Comparison of ENCODE assay signal across 18 cellular contexts in genomic region chr6:17850281-17850680, GRCh38.
DNase-seq lines count a peak whose midpoint lies in the region; ATAC-seq, FAIRE-seq and TF ChIP-seq lines count a peak whose summit lies in the region.
"Had no signal": no experiment of that assay in that cellular context is flagged by ENCODE, and none has a peak within 500 bp of the region (broad histone marks: within the 10 kb centered on the region; RNA-seq: fewer than 3 reads in every experiment).

No MANE protein-coding gene starts in this region.

- DNase-seq in SK-N-SH (no peak), endothelial cell of umbilical vein (ENCODE audit: low read depth, low spot score) (no peak), osteoblast (ENCODE audit: insufficient read length, low spot score, missing footprints) (no peak), aorta (no peak), colonic mucosa (no peak), UCSD-AML1 (lab: John Stamatoyannopoulos, UW; ENCODE audit: unreplicated experiment) (no peak)
- DNase-seq: 8988T; AML-193; Caco-2; CD8-positive, alpha-beta memory T cell; DND-41; GDM1; GM23248 had no signal

- H3K79me2 ChIP-seq in SK-N-SH (ENCODE audit: insufficient read depth) (no peaks in the 10 kb centered on the region), endothelial cell of umbilical vein (ENCODE audit: control insufficient read depth, insufficient read depth, low read length) (peaks cover 5% of the 10 kb centered on the region), osteoblast (ENCODE audit: insufficient read depth, low read length) (peaks cover 2% of the 10 kb centered on the region)

- no peaks in the 10 kb centered on the region for H3K9me3 ChIP-seq in SK-N-SH
- H3K9me3 ChIP-seq in endothelial cell of umbilical vein (replicated peaks; ENCODE audit: control insufficient read depth, insufficient read depth, low read length), result no peaks in the 10 kb centered on the region
- no peaks in the 10 kb centered on the region for H3K9me3 ChIP-seq in osteoblast (ENCODE audit: low read depth, low read length)
- H3K9me3 ChIP-seq in aorta (ENCODE audit: control insufficient read depth, low read length), result no peaks in the 10 kb centered on the region
- no peaks in the 10 kb centered on the region for H3K9me3 ChIP-seq in colonic mucosa
- H3K9me3 ChIP-seq: BLaER1, Caco-2 had no signal

- no peak overlapping the region for H2AFZ ChIP-seq in SK-N-SH (ENCODE audit: low read depth)
- no peak overlapping the region for H2AFZ ChIP-seq in endothelial cell of umbilical vein (ENCODE audit: low read depth, low read length)
- no peak overlapping the region for H2AFZ ChIP-seq in osteoblast (ENCODE audit: low read length)
- H2AFZ ChIP-seq: GM23248 had no signal

- intact Hi-C loops in endothelial cell of umbilical vein (cut with micrococcal nuclease), result loop anchor here (2.0 kb wide), 1 partner anchor 137 kb away; the partner anchor contains the start of gene KIF13A
- intact Hi-C loops in aorta (cut with DNase I), result loop anchor here in 1 of 2 donors (5.0 to 10.0 kb wide), 2 partner anchors 137 to 195 kb away; partner anchors contain the start of gene KIF13A
- intact Hi-C loops in colonic mucosa (cut with DNase I), result no loop called here

- TF ChIP-seq EP300 in SK-N-SH (IDR thresholded peaks at IDR 0.05; ENCODE audit: borderline replicate concordance in 1 of 2, low read depth in 1 of 2, low read length in 1 of 2), result no peak

- BruUV-seq in endothelial cell of umbilical vein (replicated peaks; lab: Mats Ljungman, UMichigan), result no TSS peak

- 99% methylated on average over 5 of the region's 5 CpGs for WGBS in SK-N-SH (ENCODE audit: low lambda C conversion rate)
- WGBS in aorta, 2 donors, result 94 to 95% methylated on average over 5 of the region's 5 CpGs

- dilution Hi-C loops in endothelial cell of umbilical vein (cut with MboI; ENCODE audit: extremely low pct_ligation_motif_present, low sequenced_read_pairs), result no loop called here

- H3F3A ChIP-seq in SK-N-SH (replicated peaks; ENCODE audit: insufficient read depth), result peaks cover 25% of the 10 kb centered on the region

- H4K20me1 ChIP-seq in SK-N-SH (ENCODE audit: insufficient read depth), result no peaks in the 10 kb centered on the region; the same call in 1 of the 2 replicates
- no peaks in the 10 kb centered on the region for H4K20me1 ChIP-seq in endothelial cell of umbilical vein (replicated peaks; ENCODE audit: control insufficient read depth, extremely low read depth, insufficient read depth, low read length)
- H4K20me1 ChIP-seq in osteoblast (ENCODE audit: insufficient read depth, low read length), result no peaks in the 10 kb centered on the region
- H4K20me1 ChIP-seq: BLaER1 had no signal

- TF ChIP-seq CTCF in SK-N-SH (IDR thresholded peaks at IDR 0.05) (no peak), endothelial cell of umbilical vein (IDR thresholded peaks at IDR 0.05; ENCODE audit: extremely low read depth in 1 of 2, insufficient read depth in 1 of 2, low read depth in 1 of 2, low read length in 2 of 2) (no peak), osteoblast (IDR thresholded peaks at IDR 0.05; ENCODE audit: extremely low read depth, low read depth, low read length) (no peak), colonic mucosa (IDR thresholded peaks at IDR 0.05) (no peak)

- no peak for FAIRE-seq in endothelial cell of umbilical vein (lab: Jason Lieb, UNC)
- FAIRE-seq: H54 had no signal

- H3K27me3 ChIP-seq in SK-N-SH (ENCODE audit: insufficient read depth) (no peaks in the 10 kb centered on the region), endothelial cell of umbilical vein (ENCODE audit: control insufficient read depth in 2 of 2, insufficient read depth in 2 of 2, low read length in 2 of 2) (no peaks in the 10 kb centered on the region), osteoblast (ENCODE audit: insufficient read depth, low read length) (no peaks in the 10 kb centered on the region), aorta (ENCODE audit: control insufficient read depth in 1 of 2, insufficient read depth in 2 of 2, low read length in 1 of 2) (no peaks in the 10 kb centered on the region), colonic mucosa (no peaks in the 10 kb centered on the region)
- H3K27me3 ChIP-seq: BLaER1 had no signal

- CTCF ChIA-PET in SK-N-SH (lab: Yijun Ruan, JAX) (no interaction called here), endothelial cell of umbilical vein (lab: Charles Lee) (no interaction called here)

- ATAC-seq in SK-N-SH treated with all-trans-retinoic acid at 6 μM for 48 hours (no peak), aorta (ENCODE audit: low FRiP score) (no peak)
- ATAC-seq in activated CD4-positive, CD25-positive, alpha-beta regulatory T cell treated with anti-CD3 and anti-CD28 coated beads, Interleukin-2, amount 50 U/mL, for 24 hours, result no peak
- ATAC-seq: HCT116 had no signal

- TF ChIP-seq RAD21 in SK-N-SH (IDR thresholded peaks at IDR 0.05; ENCODE audit: low read length), result no peak

- peaks cover 0 to 16% of the 10 kb centered on the region in 2 experiments; a peak in 1 of 4 replicates for H3K4me1 ChIP-seq in SK-N-SH (ENCODE audit: control insufficient read depth in 1 of 2, insufficient read depth in 2 of 2, low read depth in 1 of 2, low read length in 1 of 2)
- peaks cover 50% of the 10 kb centered on the region for H3K4me1 ChIP-seq in endothelial cell of umbilical vein (ENCODE audit: control insufficient read depth, extremely low read depth, insufficient read depth, low read length)
- H3K4me1 ChIP-seq in osteoblast (ENCODE audit: insufficient read depth, low read length), result peaks cover 19% of the 10 kb centered on the region
- peaks cover 3 to 4% of the 10 kb centered on the region in 2 donors for H3K4me1 ChIP-seq in aorta (ENCODE audit: control insufficient read depth in 1 of 2, insufficient read depth in 2 of 2, low read length in 2 of 2)
- H3K4me1 ChIP-seq in colonic mucosa, result no peaks in the 10 kb centered on the region

- no peak for TF ChIP-seq POLR2A in endothelial cell of umbilical vein (IDR thresholded peaks at IDR 0.05; ENCODE audit: low read depth, low read length)

- H3K36me3 ChIP-seq in SK-N-SH (replicated peaks in 1 of 2; ENCODE audit: control insufficient read depth in 1 of 2, insufficient read depth in 2 of 2, low read length in 1 of 2) (peaks cover 21 to 23% of the 10 kb centered on the region in 2 experiments), endothelial cell of umbilical vein (ENCODE audit: control insufficient read depth in 2 of 2, extremely low read depth in 1 of 2, insufficient read depth in 2 of 2, low read length in 2 of 2) (peaks cover 0 to 2% of the 10 kb centered on the region in 2 experiments), osteoblast (ENCODE audit: insufficient read depth, low read length) (peaks cover 37% of the 10 kb centered on the region), aorta (ENCODE audit: control insufficient read depth in 1 of 2, insufficient read depth in 2 of 2, low read length in 1 of 2) (peaks cover 0 to 8% of the 10 kb centered on the region in 2 donors), colonic mucosa (no peaks in the 10 kb centered on the region)

- no peaks in the 10 kb centered on the region for H3K9me2 ChIP-seq in SK-N-SH

- H3K27ac ChIP-seq in SK-N-SH (ENCODE audit: low read depth in 2 of 2, low read length in 1 of 2) (peak overlapping the region; percentile 58 to 96; a peak in 3 of 4 replicates), endothelial cell of umbilical vein (ENCODE audit: insufficient read depth, low read depth, low read length) (peak overlapping the region; percentile 93), osteoblast (ENCODE audit: low read depth, low read length) (peak overlapping the region; percentile 89), aorta (ENCODE audit: low read depth in 1 of 2, low read length in 2 of 2) (peak overlapping the region; percentile 12 to 74), colonic mucosa (no peak overlapping the region)
- H3K27ac ChIP-seq: BLaER1 had no signal

- no peak overlapping the region for H3K9ac ChIP-seq in SK-N-SH
- no peak overlapping the region for H3K9ac ChIP-seq in endothelial cell of umbilical vein (replicated peaks; ENCODE audit: extremely low read depth, insufficient read depth, low read length)
- H3K9ac ChIP-seq in colonic mucosa (ENCODE audit: low read depth in 2 of 2, low read length in 2 of 2), result no peak overlapping the region
- H3K9ac ChIP-seq: BLaER1 had no signal

- H3K4me2 ChIP-seq in SK-N-SH, result no peak overlapping the region
- no peak overlapping the region for H3K4me2 ChIP-seq in endothelial cell of umbilical vein (ENCODE audit: insufficient read depth, low read length)
- H3K4me2 ChIP-seq in osteoblast (ENCODE audit: insufficient read depth, low read length), result no peak overlapping the region
- H3K4me2 ChIP-seq: BLaER1 had no signal

- H3K4me3 ChIP-seq in SK-N-SH (ENCODE audit: low read depth in 2 of 2, low read length in 1 of 2) (no peak overlapping the region), endothelial cell of umbilical vein (replicated peaks in 1 of 3; ENCODE audit: insufficient read depth in 1 of 3, low read depth in 1 of 3, low read length in 3 of 3) (no peak overlapping the region), osteoblast (ENCODE audit: insufficient read depth, low read length) (no peak overlapping the region), aorta (ENCODE audit: low read length in 2 of 2) (no peak overlapping the region), colonic mucosa (no peak overlapping the region)
- H3K4me3 ChIP-seq: BLaER1, GM23248 had no signal

- no peaks in the 10 kb centered on the region for H3K9me1 ChIP-seq in endothelial cell of umbilical vein (replicated peaks; ENCODE audit: control insufficient read depth, extremely low read depth, insufficient read depth, low read length)

- POLR2A ChIA-PET in SK-N-SH (lab: Yijun Ruan, JAX), result no interaction called here
- POLR2A ChIA-PET in endothelial cell of umbilical vein (lab: Charles Lee), result interaction anchor here (0.6 kb wide), 1 partner anchor 261 kb away, joined by 4 read pairs; no protein-coding TSS in a partner anchor

TF ChIP-seq in SK-N-SH, 30 proteins besides CTCF, POLR2A, EP300 and RAD21 (continues in another document):
- TF ChIP-seq YY1 (IDR thresholded peaks at IDR 0.05; ENCODE audit: low read depth), result no peak
- no peak for TF ChIP-seq POLR2AphosphoS5 (IDR thresholded peaks at IDR 0.05; ENCODE audit: low read depth, low read length)
- TF ChIP-seq GABPA (IDR thresholded peaks at IDR 0.05; ENCODE audit: low read depth), result no peak

TF ChIP-seq in SK-N-SH treated with all-trans-retinoic acid at 6 μM for 48 hours, 23 proteins besides CTCF, POLR2A, EP300 and RAD21 (continues in another document):
- TF ChIP-seq ZFP30 (CRISPR knock-in tag; IDR thresholded peaks at IDR 0.05) (no peak), ZNF8 (CRISPR knock-in tag; IDR thresholded peaks at IDR 0.05) (no peak), PPARA (CRISPR knock-in tag; IDR thresholded peaks at IDR 0.05; ENCODE audit: borderline replicate concordance) (no peak)

TF ChIP-seq in endothelial cell of umbilical vein, 7 proteins besides CTCF, POLR2A, EP300 and RAD21 (continues in another document):
- TF ChIP-seq, protein P1, sequence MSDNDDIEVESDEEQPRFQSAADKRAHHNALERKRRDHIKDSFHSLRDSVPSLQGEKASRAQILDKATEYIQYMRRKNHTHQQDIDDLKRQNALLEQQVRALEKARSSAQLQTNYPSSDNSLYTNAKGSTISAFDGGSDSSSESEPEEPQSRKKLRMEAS (IDR thresholded peaks at IDR 0.05; ENCODE audit: insufficient read depth, insufficient read length), result no peak
- TF ChIP-seq FOS (IDR thresholded peaks at IDR 0.05; ENCODE audit: borderline replicate concordance, insufficient read depth, low read length) (no peak), EZH2 (IDR thresholded peaks at IDR 0.05; ENCODE audit: borderline replicate concordance, low read depth, low read length, severe bottlenecking) (no peak)
